In genomic region chr9:19048966-19049871, GRCh38 we compare ENCODE assay signal across 8 cellular contexts. TPM values are rescaled to one million over a fixed set of nuclear protein-coding genes. Genes with fewer than 3 reads are reported as not detected.
DNase-seq lines count a peak whose midpoint lies in the region; ATAC-seq and TF ChIP-seq lines count a peak whose summit lies in the region.

A gene with protein sequence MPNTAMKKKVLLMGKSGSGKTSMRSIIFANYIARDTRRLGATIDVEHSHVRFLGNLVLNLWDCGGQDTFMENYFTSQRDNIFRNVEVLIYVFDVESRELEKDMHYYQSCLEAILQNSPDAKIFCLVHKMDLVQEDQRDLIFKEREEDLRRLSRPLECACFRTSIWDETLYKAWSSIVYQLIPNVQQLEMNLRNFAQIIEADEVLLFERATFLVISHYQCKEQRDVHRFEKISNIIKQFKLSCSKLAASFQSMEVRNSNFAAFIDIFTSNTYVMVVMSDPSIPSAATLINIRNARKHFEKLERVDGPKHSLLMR (plus strand): TSS chr9:19049427. CDS start chr9:19049660, 233 bp downstream.

- ATAC-seq in HG03196 (IDR thresholded peaks at IDR 0.05; ENCODE audit: unreplicated experiment) (peak; percentile 94), WTC11 (peak; percentile 89)

- POLR2A ChIA-PET in WTC11 (lab: Charles Lee), result interaction anchor here (0.6 to 1.8 kb wide), 6 partner anchors 64 to 277 kb away, joined by 3 to 7 read pairs (median 6); partner anchors contain the start of gene DENND4C

- H3K4me1 Mint-ChIP-seq in WTC11, result peaks cover 40% of the 10 kb centered on the region

- H3K27me3 Mint-ChIP-seq in WTC11 (ENCODE audit: low read depth), result no peaks in the 10 kb centered on the region

- TF ChIP-seq POLR2A in GM18951 (IDR thresholded peaks at IDR 0.05; ENCODE audit: extremely low read depth, insufficient read depth, insufficient read length), result peak; percentile 95

- H3K9me3 Mint-ChIP-seq in WTC11, result peaks cover 2% of the 10 kb centered on the region

- DNase-seq in AG09319 (ENCODE audit: extremely low read depth, low read depth) (peak; percentile 91), NCI-H226 (peak; percentile 92), WTC11 (ENCODE audit: low spot score) (peak; percentile 95), cardiac fibroblast (ENCODE audit: low read depth in 2 of 2) (peak; percentile 96 to 98), inferior parietal cortex (ENCODE audit: extremely low spot score) (peak; percentile 94)
- peak; percentile 83 to 89 for DNase-seq in stimulated activated CD4-positive, alpha-beta T cell treated with anti-CD3 and anti-CD28 coated beads, Interleukin-12 subunit alpha, Interleukin-12 subunit beta, amount 100 ng/mL, for 24 hours (ENCODE audit: low read depth in 2 of 2)

- peak within 1 kb of the TSS; percentile 83 to 88 for H3K4me3 ChIP-seq in cardiac fibroblast (replicated peaks in 1 of 2; ENCODE audit: low read depth in 2 of 2, low read length in 2 of 2)

- peaks cover 1% of the 10 kb centered on the region; the same call in 1 of the 2 replicates for H3K36me3 Mint-ChIP-seq in WTC11

- in situ Hi-C loops in GM18951 (cut with MboI; ENCODE audit: low sequenced_read_pairs, unreplicated experiment), result loop anchor here (25.0 kb wide), 2 partner anchors 787 to 1237 kb away; no protein-coding TSS in a partner anchor

- CTCF ChIA-PET in WTC11 (lab: Charles Lee), result interaction anchor here (0.5 to 7.3 kb wide), 34 partner anchors 13 to 415 kb away, joined by 3 to 58 read pairs (median 4); partner anchors contain the start of gene DENND4C

- H3K27ac Mint-ChIP-seq in WTC11, result peak within 1 kb of the TSS; percentile 97

- peak within 1 kb of the TSS; percentile 87 for H3K4me3 Mint-ChIP-seq in WTC11

- TF ChIP-seq CTCF in AG09319 (IDR thresholded peaks at IDR 0.05; ENCODE audit: low read depth, low read length), result peak; percentile 86
- TF ChIP-seq CTCF in WTC11 (IDR thresholded peaks at IDR 0.05), result peak; percentile 80
- TF ChIP-seq CTCF in cardiac fibroblast (IDR thresholded peaks at IDR 0.05; ENCODE audit: low read depth, low read length), result peak; percentile 93

TF ChIP-seq in WTC11, 78 proteins besides CTCF, POLR2A, EP300 and RAD21 (continues in another document):
- TF ChIP-seq ZNF219 (CRISPR knock-in tag; IDR thresholded peaks at IDR 0.05; ENCODE audit: borderline replicate concordance) (no peak), CREM (CRISPR knock-in tag; IDR thresholded peaks at IDR 0.05) (peak; percentile 82), HMGXB4 (CRISPR knock-in tag; IDR thresholded peaks at IDR 0.05) (peak; percentile 98), SP1 (CRISPR knock-in tag; conservative IDR thresholded peaks at IDR 0.05) (peak; percentile 84), ZNF232 (CRISPR knock-in tag; IDR thresholded peaks at IDR 0.05) (peak; percentile 69; the same call in 1 of the 2 replicates), ZNF416 (CRISPR knock-in tag; IDR thresholded peaks at IDR 0.05) (no peak)
- TF ChIP-seq, protein P1, sequence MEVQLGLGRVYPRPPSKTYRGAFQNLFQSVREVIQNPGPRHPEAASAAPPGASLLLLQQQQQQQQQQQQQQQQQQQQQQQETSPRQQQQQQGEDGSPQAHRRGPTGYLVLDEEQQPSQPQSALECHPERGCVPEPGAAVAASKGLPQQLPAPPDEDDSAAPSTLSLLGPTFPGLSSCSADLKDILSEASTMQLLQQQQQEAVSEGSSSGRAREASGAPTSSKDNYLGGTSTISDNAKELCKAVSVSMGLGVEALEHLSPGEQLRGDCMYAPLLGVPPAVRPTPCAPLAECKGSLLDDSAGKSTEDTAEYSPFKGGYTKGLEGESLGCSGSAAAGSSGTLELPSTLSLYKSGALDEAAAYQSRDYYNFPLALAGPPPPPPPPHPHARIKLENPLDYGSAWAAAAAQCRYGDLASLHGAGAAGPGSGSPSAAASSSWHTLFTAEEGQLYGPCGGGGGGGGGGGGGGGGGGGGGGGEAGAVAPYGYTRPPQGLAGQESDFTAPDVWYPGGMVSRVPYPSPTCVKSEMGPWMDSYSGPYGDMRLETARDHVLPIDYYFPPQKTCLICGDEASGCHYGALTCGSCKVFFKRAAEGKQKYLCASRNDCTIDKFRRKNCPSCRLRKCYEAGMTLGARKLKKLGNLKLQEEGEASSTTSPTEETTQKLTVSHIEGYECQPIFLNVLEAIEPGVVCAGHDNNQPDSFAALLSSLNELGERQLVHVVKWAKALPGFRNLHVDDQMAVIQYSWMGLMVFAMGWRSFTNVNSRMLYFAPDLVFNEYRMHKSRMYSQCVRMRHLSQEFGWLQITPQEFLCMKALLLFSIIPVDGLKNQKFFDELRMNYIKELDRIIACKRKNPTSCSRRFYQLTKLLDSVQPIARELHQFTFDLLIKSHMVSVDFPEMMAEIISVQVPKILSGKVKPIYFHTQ (CRISPR knock-in tag; IDR thresholded peaks at IDR 0.05), result 0 out of 2 replicates have a peak, but pooled peaks have one; percentile 20
- TF ChIP-seq, protein P2, sequence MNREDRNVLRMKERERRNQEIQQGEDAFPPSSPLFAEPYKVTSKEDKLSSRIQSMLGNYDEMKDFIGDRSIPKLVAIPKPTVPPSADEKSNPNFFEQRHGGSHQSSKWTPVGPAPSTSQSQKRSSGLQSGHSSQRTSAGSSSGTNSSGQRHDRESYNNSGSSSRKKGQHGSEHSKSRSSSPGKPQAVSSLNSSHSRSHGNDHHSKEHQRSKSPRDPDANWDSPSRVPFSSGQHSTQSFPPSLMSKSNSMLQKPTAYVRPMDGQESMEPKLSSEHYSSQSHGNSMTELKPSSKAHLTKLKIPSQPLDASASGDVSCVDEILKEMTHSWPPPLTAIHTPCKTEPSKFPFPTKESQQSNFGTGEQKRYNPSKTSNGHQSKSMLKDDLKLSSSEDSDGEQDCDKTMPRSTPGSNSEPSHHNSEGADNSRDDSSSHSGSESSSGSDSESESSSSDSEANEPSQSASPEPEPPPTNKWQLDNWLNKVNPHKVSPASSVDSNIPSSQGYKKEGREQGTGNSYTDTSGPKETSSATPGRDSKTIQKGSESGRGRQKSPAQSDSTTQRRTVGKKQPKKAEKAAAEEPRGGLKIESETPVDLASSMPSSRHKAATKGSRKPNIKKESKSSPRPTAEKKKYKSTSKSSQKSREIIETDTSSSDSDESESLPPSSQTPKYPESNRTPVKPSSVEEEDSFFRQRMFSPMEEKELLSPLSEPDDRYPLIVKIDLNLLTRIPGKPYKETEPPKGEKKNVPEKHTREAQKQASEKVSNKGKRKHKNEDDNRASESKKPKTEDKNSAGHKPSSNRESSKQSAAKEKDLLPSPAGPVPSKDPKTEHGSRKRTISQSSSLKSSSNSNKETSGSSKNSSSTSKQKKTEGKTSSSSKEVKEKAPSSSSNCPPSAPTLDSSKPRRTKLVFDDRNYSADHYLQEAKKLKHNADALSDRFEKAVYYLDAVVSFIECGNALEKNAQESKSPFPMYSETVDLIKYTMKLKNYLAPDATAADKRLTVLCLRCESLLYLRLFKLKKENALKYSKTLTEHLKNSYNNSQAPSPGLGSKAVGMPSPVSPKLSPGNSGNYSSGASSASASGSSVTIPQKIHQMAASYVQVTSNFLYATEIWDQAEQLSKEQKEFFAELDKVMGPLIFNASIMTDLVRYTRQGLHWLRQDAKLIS (CRISPR knock-in tag; IDR thresholded peaks at IDR 0.05; ENCODE audit: borderline replicate concordance), result peak; percentile 73; the same call in 1 of the 2 replicates
- TF ChIP-seq, protein P3, sequence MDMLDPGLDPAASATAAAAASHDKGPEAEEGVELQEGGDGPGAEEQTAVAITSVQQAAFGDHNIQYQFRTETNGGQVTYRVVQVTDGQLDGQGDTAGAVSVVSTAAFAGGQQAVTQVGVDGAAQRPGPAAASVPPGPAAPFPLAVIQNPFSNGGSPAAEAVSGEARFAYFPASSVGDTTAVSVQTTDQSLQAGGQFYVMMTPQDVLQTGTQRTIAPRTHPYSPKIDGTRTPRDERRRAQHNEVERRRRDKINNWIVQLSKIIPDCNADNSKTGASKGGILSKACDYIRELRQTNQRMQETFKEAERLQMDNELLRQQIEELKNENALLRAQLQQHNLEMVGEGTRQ (CRISPR knock-in tag; IDR thresholded peaks at IDR 0.05), result no peak; the same call in 1 of the 2 replicates
- TF ChIP-seq, protein P4, sequence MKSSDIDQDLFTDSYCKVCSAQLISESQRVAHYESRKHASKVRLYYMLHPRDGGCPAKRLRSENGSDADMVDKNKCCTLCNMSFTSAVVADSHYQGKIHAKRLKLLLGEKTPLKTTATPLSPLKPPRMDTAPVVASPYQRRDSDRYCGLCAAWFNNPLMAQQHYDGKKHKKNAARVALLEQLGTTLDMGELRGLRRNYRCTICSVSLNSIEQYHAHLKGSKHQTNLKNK (CRISPR knock-in tag; IDR thresholded peaks at IDR 0.05), result no peak
- TF ChIP-seq, protein P5, sequence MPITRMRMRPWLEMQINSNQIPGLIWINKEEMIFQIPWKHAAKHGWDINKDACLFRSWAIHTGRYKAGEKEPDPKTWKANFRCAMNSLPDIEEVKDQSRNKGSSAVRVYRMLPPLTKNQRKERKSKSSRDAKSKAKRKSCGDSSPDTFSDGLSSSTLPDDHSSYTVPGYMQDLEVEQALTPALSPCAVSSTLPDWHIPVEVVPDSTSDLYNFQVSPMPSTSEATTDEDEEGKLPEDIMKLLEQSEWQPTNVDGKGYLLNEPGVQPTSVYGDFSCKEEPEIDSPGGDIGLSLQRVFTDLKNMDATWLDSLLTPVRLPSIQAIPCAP (CRISPR knock-in tag; IDR thresholded peaks at IDR 0.05), result no peak
- TF ChIP-seq, protein P6, sequence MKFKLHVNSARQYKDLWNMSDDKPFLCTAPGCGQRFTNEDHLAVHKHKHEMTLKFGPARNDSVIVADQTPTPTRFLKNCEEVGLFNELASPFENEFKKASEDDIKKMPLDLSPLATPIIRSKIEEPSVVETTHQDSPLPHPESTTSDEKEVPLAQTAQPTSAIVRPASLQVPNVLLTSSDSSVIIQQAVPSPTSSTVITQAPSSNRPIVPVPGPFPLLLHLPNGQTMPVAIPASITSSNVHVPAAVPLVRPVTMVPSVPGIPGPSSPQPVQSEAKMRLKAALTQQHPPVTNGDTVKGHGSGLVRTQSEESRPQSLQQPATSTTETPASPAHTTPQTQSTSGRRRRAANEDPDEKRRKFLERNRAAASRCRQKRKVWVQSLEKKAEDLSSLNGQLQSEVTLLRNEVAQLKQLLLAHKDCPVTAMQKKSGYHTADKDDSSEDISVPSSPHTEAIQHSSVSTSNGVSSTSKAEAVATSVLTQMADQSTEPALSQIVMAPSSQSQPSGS (CRISPR knock-in tag; IDR thresholded peaks at IDR 0.05; ENCODE audit: borderline replicate concordance, low read depth), result no peak

RNA-seq across cellular contexts. Expression of the gene that starts here (rescaled TPM):
- total RNA-seq in WTC11 (2021), result 48.0 to 50.1 TPM (median 48.7 TPM) in 3 replicates

Comparison
In these comparisons a context has a peak if more than half of its experiments do, and no peak if none do; other contexts are left out.
1. Peak in every context shown above with its lines: DNase-seq, ATAC-seq and H3K4me3 ChIP-seq.